In genomic region chr4:169024762-169025161, GRCh38 we compare ENCODE assay signal across 8 cellular contexts. TPM values are rescaled to one million over a fixed set of nuclear protein-coding genes. Genes with fewer than 3 reads are reported as not detected.
DNase-seq lines count a peak whose midpoint lies in the region; ATAC-seq and TF ChIP-seq lines count a peak whose summit lies in the region.

No MANE protein-coding gene starts in this region.

- DNase-seq in AML-193 (lab: John Stamatoyannopoulos, UW): peak; percentile 19 to 53
- DNase-seq in NCI-H446 treated with DMSO at 0.1 percent for 48 hours (lab: John Stamatoyannopoulos, UW): peak; percentile 32
- DNase-seq in dorsolateral prefrontal cortex: no peak
- DNase-seq in mucosa of descending colon: peak in 1 of 3 donors; percentile 55
- no peak for DNase-seq in NOMO-1 treated with DMSO at 0.1 percent for 48 hours (lab: John Stamatoyannopoulos, UW; ENCODE audit: unreplicated experiment)
- no peak for DNase-seq in activated naive CD4-positive, alpha-beta T cell treated with anti-CD3 and anti-CD28 coated beads, Interleukin-2, amount 50 U/mL, for 16 hours

- no peaks in the 10 kb centered on the region for H3K9me3 ChIP-seq in mucosa of descending colon

- intact Hi-C loops in dorsolateral prefrontal cortex (cut with DNase I): loop anchor here (2.0 to 10.0 kb wide), 5 partner anchors 248 to 1070 kb away; partner anchors contain the start of gene SH3RF1 (in 2 of the 2)
- intact Hi-C loops in mucosa of descending colon (cut with DNase I, micrococcal nuclease): loop anchor here in 1 of 2 donors (10.0 kb wide), 1 partner anchor 460 kb away; no protein-coding TSS in a partner anchor

- TF ChIP-seq CTCF in dorsolateral prefrontal cortex (IDR thresholded peaks at IDR 0.05 in 54 of 56, conservative IDR thresholded peaks at IDR 0.05 in 2 of 56; ENCODE audit: low read depth in 1 of 56, partially characterized antibody in 56 of 56) (peak in 55 of 56 donors; percentile 43 to 85 (median 65)), mucosa of descending colon (IDR thresholded peaks at IDR 0.05) (no peak)

- H3K27me3 ChIP-seq in dorsolateral prefrontal cortex: no peaks in the 10 kb centered on the region

- H3K4me1 ChIP-seq in mucosa of descending colon (ENCODE audit: low read depth): no peaks in the 10 kb centered on the region

- H3K4me3 ChIP-seq in dorsolateral prefrontal cortex: no peak overlapping the region
- H3K4me3 ChIP-seq in mucosa of descending colon: no peak overlapping the region

- ATAC-seq in GM18520 (IDR thresholded peaks at IDR 0.05; ENCODE audit: unreplicated experiment) (peak; percentile 81), HG02970 (IDR thresholded peaks at IDR 0.05; ENCODE audit: low FRiP score, unreplicated experiment) (peak; percentile 63), mucosa of descending colon (peak; percentile 75)

- no peak overlapping the region for H3K27ac ChIP-seq in dorsolateral prefrontal cortex

- H3K36me3 ChIP-seq in mucosa of descending colon (ENCODE audit: low read depth): no peaks in the 10 kb centered on the region

RNA-seq across cellular contexts. Expression of gene CBR4, which starts 14.7 kb away (rescaled TPM):
- total RNA-seq in dorsolateral prefrontal cortex: 10 to 100 TPM; 23.5 to 42.3 (median 31.8) TPM
- 10 to 100 TPM; 20.9 to 33.6 (median 30.2) TPM for total RNA-seq in mucosa of descending colon

Comparison
In these comparisons a context has a peak if more than half of its experiments do, and no peak if none do; other contexts are left out.
1. DNase-seq: peak in AML-193 (2 of 2) and NCI-H446 treated with DMSO at 0.1 percent for 48 hours (single experiment); none in dorsolateral prefrontal cortex (0 of 10), NOMO-1 treated with DMSO at 0.1 percent for 48 hours (single experiment) and activated naive CD4-positive, alpha-beta T cell treated with anti-CD3 and anti-CD28 coated beads, Interleukin-2, amount 50 U/mL, for 16 hours (single experiment).
2. Peak in every context shown above with its lines, with median percentiles within 50 percentile points of each other: ATAC-seq.